In genomic region chr1:239511865-239512264, GRCh38 we compare ENCODE assay signal across 23 cellular contexts.
"Had no signal": no experiment of that assay in that cellular context is flagged by ENCODE, and none has a peak within 500 bp of the region (broad histone marks: within the 10 kb centered on the region; RNA-seq: fewer than 3 reads in every experiment).

No MANE protein-coding gene starts in this region.

- FAIRE-seq: bronchial epithelial cell, kidney had no signal

- ATAC-seq: activated CD4-positive, CD25-positive, alpha-beta regulatory T cell treated with anti-CD3 and anti-CD28 coated beads, Interleukin-2, amount 50 U/mL, for 24 hours; gastroesophageal sphincter; left colon; naive thymus-derived CD8-positive, alpha-beta T cell; right cardiac atrium; upper lobe of right lung had no signal

- H3K36me3 ChIP-seq: gastroesophageal sphincter, spleen, suprapubic skin, tibial artery, upper lobe of right lung had no signal

- H3K27ac ChIP-seq: epithelial cell of prostate, hepatocyte, spleen, suprapubic skin, tibial artery, upper lobe of right lung had no signal

- H3K4me3 ChIP-seq: gastroesophageal sphincter, hepatocyte, spleen, suprapubic skin, tibial artery, upper lobe of right lung had no signal

- H3K4me1 ChIP-seq: suprapubic skin, tibial artery, upper lobe of right lung had no signal

- DNase-seq: activated CD4-positive, alpha-beta T cell treated with anti-CD3 and anti-CD28 coated beads for 48 hours; activated CD4-positive, alpha-beta T cell treated with anti-CD3 and anti-CD28 coated beads, Interleukin-2, amount 50 U/mL, for 48 hours; activated CD8-positive, alpha-beta memory T cell treated with anti-CD3 and anti-CD28 coated beads for 24 hours; activated effector memory CD4-positive, alpha-beta T cell treated with Interleukin-2 at 50 U/mL for 16 hours; activated naive CD4-positive, alpha-beta T cell treated with Interleukin-2 at 50 U/mL for 16 hours; effector CD4-positive, alpha-beta T cell; immature natural killer cell; kidney; left colon; midbrain; naive thymus-derived CD8-positive, alpha-beta T cell; posterior cingulate gyrus; right cardiac atrium; spleen; stimulated activated naive CD4-positive, alpha-beta T cell; tibial artery; upper lobe of right lung had no signal

- H3K9me3 ChIP-seq: upper lobe of right lung had no signal

- H3K27me3 ChIP-seq: gastroesophageal sphincter, hepatocyte, spleen, suprapubic skin, tibial artery, upper lobe of right lung had no signal
